1 cellular context compared by ENCODE assay signal in genomic region chr17:19948100-19948943, GRCh38.
TF ChIP-seq lines count a peak whose summit lies in the region.

No MANE protein-coding gene starts in this region.

TF ChIP-seq in GM23338, 12 proteins besides CTCF, POLR2A, EP300 and RAD21 (continued from another document):
- no peak for TF ChIP-seq ZNF331 (CRISPR knock-in tag; IDR thresholded peaks at IDR 0.05; ENCODE audit: low read depth)
- no peak for TF ChIP-seq NANOG (IDR thresholded peaks at IDR 0.05; ENCODE audit: borderline replicate concordance)
- no peak for TF ChIP-seq EZH2 (IDR thresholded peaks at IDR 0.05; ENCODE audit: low read depth, unreplicated experiment)
- TF ChIP-seq, protein P1, sequence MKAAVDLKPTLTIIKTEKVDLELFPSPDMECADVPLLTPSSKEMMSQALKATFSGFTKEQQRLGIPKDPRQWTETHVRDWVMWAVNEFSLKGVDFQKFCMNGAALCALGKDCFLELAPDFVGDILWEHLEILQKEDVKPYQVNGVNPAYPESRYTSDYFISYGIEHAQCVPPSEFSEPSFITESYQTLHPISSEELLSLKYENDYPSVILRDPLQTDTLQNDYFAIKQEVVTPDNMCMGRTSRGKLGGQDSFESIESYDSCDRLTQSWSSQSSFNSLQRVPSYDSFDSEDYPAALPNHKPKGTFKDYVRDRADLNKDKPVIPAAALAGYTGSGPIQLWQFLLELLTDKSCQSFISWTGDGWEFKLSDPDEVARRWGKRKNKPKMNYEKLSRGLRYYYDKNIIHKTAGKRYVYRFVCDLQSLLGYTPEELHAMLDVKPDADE (IDR thresholded peaks at IDR 0.05), result no peak
- no peak for TF ChIP-seq EZH2phosphoT487 (IDR thresholded peaks at IDR 0.05; ENCODE audit: unreplicated experiment)
- TF ChIP-seq REST (IDR thresholded peaks at IDR 0.05; ENCODE audit: unreplicated experiment), result no peak
